ENCODE assay signal across 20 cellular contexts in genomic region chr16:88393034-88393433, GRCh38. TPM values are rescaled to one million over a fixed set of nuclear protein-coding genes. Genes with fewer than 3 reads are reported as not detected.
A peak's percentile ranks its signal among the peaks of the same experiment; 100 is the strongest.
DNase-seq lines count a peak whose midpoint lies in the region; ATAC-seq and TF ChIP-seq lines count a peak whose summit lies in the region.
"Had no signal": no experiment of that assay in that cellular context is flagged by ENCODE, and none has a peak within 500 bp of the region (broad histone marks: within the 10 kb centered on the region; RNA-seq: fewer than 3 reads in every experiment).

No MANE protein-coding gene starts in this region.

- CTCF ChIA-PET in Caco-2 (lab: Charles Lee), result no interaction called here

- no peak overlapping the region for H3K4me3 ChIP-seq in heart left ventricle
- H3K4me3 ChIP-seq in psoas muscle, result peak overlapping the region; percentile 25
- H3K4me3 ChIP-seq in Caco-2 (ENCODE audit: low read depth, low read length), result no peak overlapping the region
- H3K4me3 ChIP-seq: Peyer's patch had no signal

- no peaks in the 10 kb centered on the region for H3K9me3 ChIP-seq in heart left ventricle
- no peaks in the 10 kb centered on the region for H3K9me3 ChIP-seq in psoas muscle
- H3K9me3 ChIP-seq in Caco-2, result peaks cover under 1% of the 10 kb centered on the region; the same call in 1 of the 2 replicates
- H3K9me3 ChIP-seq: Peyer's patch had no signal

- H3K27ac Mint-ChIP-seq in effector memory CD8-positive, alpha-beta T cell, result no peak overlapping the region
- H3K27ac Mint-ChIP-seq in Caco-2 (ENCODE audit: unreplicated experiment), result no peak overlapping the region
- H3K27ac Mint-ChIP-seq: activated B cell treated with CpG ODN at 0.5 μM for 24 hours; natural killer cell treated with Interleukin-12 subunit alpha and Interleukin-12 subunit beta and Interleukin-15 and Interleukin-18, amount 100 ng/mL, for 72 hours; stimulated activated effector memory CD8-positive, alpha-beta T cell treated with anti-CD3 and anti-CD28 coated beads, Interleukin-12 subunit alpha, Interleukin-12 subunit beta, amount 100 ng/mL, for 72 hours had no signal

- H3K27me3 ChIP-seq in heart left ventricle (no peaks in the 10 kb centered on the region), psoas muscle (ENCODE audit: insufficient read depth in 3 of 3, low read length in 2 of 3) (no peaks in the 10 kb centered on the region), Caco-2 (replicated peaks; ENCODE audit: control insufficient read depth, insufficient read depth, low read length) (no peaks in the 10 kb centered on the region; the same call in 1 of the 2 replicates)
- H3K27me3 ChIP-seq: Peyer's patch had no signal

- no peaks in the 10 kb centered on the region for H3K36me3 ChIP-seq in heart left ventricle
- H3K36me3 ChIP-seq in psoas muscle (ENCODE audit: insufficient read depth in 1 of 2, low read depth in 1 of 2), result no peaks in the 10 kb centered on the region
- H3K36me3 ChIP-seq in Caco-2 (ENCODE audit: control insufficient read depth, insufficient read depth, low read length), result no peaks in the 10 kb centered on the region
- H3K36me3 ChIP-seq: Peyer's patch had no signal

- H3K27ac ChIP-seq in heart left ventricle (peak overlapping the region in 8 of 12 donors; percentile 2 to 69 (median 42)), psoas muscle (peak overlapping the region; percentile 84)
- H3K27ac ChIP-seq: Peyer's patch had no signal

- TF ChIP-seq POLR2A in heart left ventricle (IDR thresholded peaks at IDR 0.05), result no peak

- in situ Hi-C loops in SK-MEL-5 (cut with HindIII; ENCODE audit: low pct_unique_long_range_greater_than_20kb, low sequenced_read_pairs), result no loop called here

- H3K4me1 Mint-ChIP-seq in effector memory CD8-positive, alpha-beta T cell (ENCODE audit: low read depth in 2 of 2), result no peaks in the 10 kb centered on the region
- no peaks in the 10 kb centered on the region for H3K4me1 Mint-ChIP-seq in Caco-2 (ENCODE audit: low read depth, unreplicated experiment)
- H3K4me1 Mint-ChIP-seq: activated B cell treated with CpG ODN at 0.5 μM for 24 hours; stimulated activated effector memory CD8-positive, alpha-beta T cell treated with anti-CD3 and anti-CD28 coated beads, Interleukin-12 subunit alpha, Interleukin-12 subunit beta, amount 100 ng/mL, for 72 hours had no signal

- 29 to 56% (median 54%) methylated on average over 20 to 24 of the region's 24 CpGs for WGBS in heart left ventricle, 4 donors
- whole genome bisulfite sequencing in psoas muscle, 3 donors, result 23 to 27% (median 23%) methylated on average over 22 to 24 of the region's 24 CpGs

- peak; percentile 9 to 69 (median 66) for ATAC-seq in heart left ventricle
- ATAC-seq in psoas muscle, result peak; percentile 83 to 88 (median 88)
- no peak for ATAC-seq in effector memory CD8-positive, alpha-beta T cell (replicated peaks)
- ATAC-seq: natural killer cell treated with Interleukin-12 subunit alpha and Interleukin-12 subunit beta and Interleukin-15 and Interleukin-18, amount 100 ng/mL, for 72 hours; stimulated activated effector memory CD8-positive, alpha-beta T cell treated with anti-CD3 and anti-CD28 coated beads, Interleukin-12 subunit alpha, Interleukin-12 subunit beta, amount 100 ng/mL, for 72 hours had no signal

- DNase-seq in AG20443 (ENCODE audit: low spot score), result peak; percentile 63
- DNase-seq in SK-MEL-5 (ENCODE audit: low read depth, low spot score), result peak; percentile 56
- peak in 4 of 5 donors; percentile 56 to 76 (median 66) for DNase-seq in heart left ventricle
- DNase-seq in psoas muscle, result peak; percentile 69 to 95
- DNase-seq in effector memory CD8-positive, alpha-beta T cell, result no peak
- no peak for DNase-seq in Caco-2
- DNase-seq in activated CD4-positive, alpha-beta T cell treated with anti-CD3 and anti-CD28 coated beads for 1 hour, result no peak
- DNase-seq in stimulated activated CD4-positive, alpha-beta T cell treated with anti-CD3 and anti-CD28 coated beads, Interleukin-1b, Interleukin-23, amount 100 ng/mL, for 48 hours, result no peak
- DNase-seq: activated B cell treated with CpG ODN at 0.5 μM for 24 hours; activated effector memory CD4-positive, alpha-beta T cell treated with anti-CD3 and anti-CD28 coated beads, Interleukin-2, amount 50 U/mL, for 16 hours; erythroblast; GF-D8; H7; NCI-H2107; NCI-H82; Peyer's patch; retina; T-helper 1 cell had no signal

- intact Hi-C loops in heart left ventricle (cut with DNase I) (no loop called here), psoas muscle (cut with DNase I) (no loop called here), Caco-2 (cut with micrococcal nuclease; ENCODE audit: unreplicated experiment) (no loop called here)

- BruUV-seq in Caco-2 (replicated peaks; lab: Mats Ljungman, UMichigan), result no TSS peak

- peaks cover 0 to 4% of the 10 kb centered on the region in 2 donors for H3K9me3 Mint-ChIP-seq in effector memory CD8-positive, alpha-beta T cell
- peaks cover 11% of the 10 kb centered on the region for H3K9me3 Mint-ChIP-seq in Caco-2 (ENCODE audit: unreplicated experiment)
- H3K9me3 Mint-ChIP-seq: activated B cell treated with CpG ODN at 0.5 μM for 24 hours; natural killer cell treated with Interleukin-12 subunit alpha and Interleukin-12 subunit beta and Interleukin-15 and Interleukin-18, amount 100 ng/mL, for 72 hours had no signal

- TF ChIP-seq CTCF in heart left ventricle (IDR thresholded peaks at IDR 0.05), result no peak
- TF ChIP-seq CTCF in psoas muscle (IDR thresholded peaks at IDR 0.05), result no peak
- TF ChIP-seq CTCF in Caco-2 (IDR thresholded peaks at IDR 0.05; ENCODE audit: insufficient read depth in 1 of 2, low read depth in 1 of 2, low read length in 1 of 2, severe bottlenecking in 1 of 2, unreplicated experiment in 1 of 2), result no peak

- H3K27me3 Mint-ChIP-seq in effector memory CD8-positive, alpha-beta T cell, result peaks cover 30 to 55% of the 10 kb centered on the region in 2 donors
- H3K27me3 Mint-ChIP-seq in Caco-2 (ENCODE audit: insufficient read depth, unreplicated experiment), result peaks cover 32% of the 10 kb centered on the region

- H3K4me1 ChIP-seq in heart left ventricle (peaks cover 0 to 26% (median 1%) of the 10 kb centered on the region in 12 donors), psoas muscle (peaks cover 30% of the 10 kb centered on the region), Caco-2 (no peaks in the 10 kb centered on the region)
- H3K4me1 ChIP-seq: Peyer's patch had no signal

- no peak overlapping the region for H3K4me3 Mint-ChIP-seq in effector memory CD8-positive, alpha-beta T cell
- no peak overlapping the region for H3K4me3 Mint-ChIP-seq in Caco-2 (ENCODE audit: unreplicated experiment)
- H3K4me3 Mint-ChIP-seq: activated B cell treated with CpG ODN at 0.5 μM for 24 hours; natural killer cell treated with Interleukin-12 subunit alpha and Interleukin-12 subunit beta and Interleukin-15 and Interleukin-18, amount 100 ng/mL, for 72 hours; stimulated activated effector memory CD8-positive, alpha-beta T cell treated with anti-CD3 and anti-CD28 coated beads, Interleukin-12 subunit alpha, Interleukin-12 subunit beta, amount 100 ng/mL, for 72 hours had no signal

- POLR2A ChIA-PET in Caco-2 (lab: Charles Lee), result no interaction called here

- no peaks in the 10 kb centered on the region for H3K36me3 Mint-ChIP-seq in effector memory CD8-positive, alpha-beta T cell (ENCODE audit: insufficient read depth)
- H3K36me3 Mint-ChIP-seq in Caco-2 (ENCODE audit: insufficient read depth, unreplicated experiment), result no peaks in the 10 kb centered on the region
- H3K36me3 Mint-ChIP-seq: natural killer cell treated with Interleukin-12 subunit alpha and Interleukin-12 subunit beta and Interleukin-15 and Interleukin-18, amount 100 ng/mL, for 72 hours; stimulated activated effector memory CD8-positive, alpha-beta T cell treated with anti-CD3 and anti-CD28 coated beads, Interleukin-12 subunit alpha, Interleukin-12 subunit beta, amount 100 ng/mL, for 72 hours had no signal

RNA-seq across cellular contexts. Expression of gene ZNF469, which starts 10.3 kb away (rescaled TPM):
- total RNA-seq in SK-MEL-5 (2014; rRNA removed; shearing (Covaris generic)), result not detected in 2 replicates
- polyA plus RNA-seq in SK-MEL-5 (2015; cell fraction: cytosol; rRNA removed), result not detected in 2 replicates
- polyA plus RNA-seq in SK-MEL-5 (2015; cell fraction: nucleus; rRNA removed), result 0.01 and 0.03 TPM in 2 replicates
- total RNA-seq in heart left ventricle, result 1 to 10 TPM in 5 of 9 donors, under 1 TPM in 4; 0.48 to 2.8 (median 1.0) TPM
- under 1 TPM; 0.72 to 0.76 TPM for polyA plus RNA-seq in heart left ventricle
- 1 to 10 TPM in 1 of 4 donors, under 1 TPM in 3; 0.25 to 1.7 (median 0.47) TPM for total RNA-seq in psoas muscle
- under 1 TPM; 0.08 to 0.30 (median 0.23) TPM for polyA plus RNA-seq in psoas muscle
- 0.07 and 0.12 TPM in 2 replicates for total RNA-seq in Caco-2 (2022)

Comparison
In these comparisons a context has a peak if more than half of its experiments do, and no peak if none do; other contexts are left out.
1. DNase-seq: peak in AG20443 (single experiment), SK-MEL-5 (single experiment), heart left ventricle (4 of 5) and psoas muscle (2 of 2); none in effector memory CD8-positive, alpha-beta T cell (0 of 3), Caco-2 (0 of 2), activated CD4-positive, alpha-beta T cell treated with anti-CD3 and anti-CD28 coated beads for 1 hour (single experiment) and stimulated activated CD4-positive, alpha-beta T cell treated with anti-CD3 and anti-CD28 coated beads, Interleukin-1b, Interleukin-23, amount 100 ng/mL, for 48 hours (single experiment).